Comparison of ENCODE assay signal across 8 cellular contexts in the genomic region with DNA sequence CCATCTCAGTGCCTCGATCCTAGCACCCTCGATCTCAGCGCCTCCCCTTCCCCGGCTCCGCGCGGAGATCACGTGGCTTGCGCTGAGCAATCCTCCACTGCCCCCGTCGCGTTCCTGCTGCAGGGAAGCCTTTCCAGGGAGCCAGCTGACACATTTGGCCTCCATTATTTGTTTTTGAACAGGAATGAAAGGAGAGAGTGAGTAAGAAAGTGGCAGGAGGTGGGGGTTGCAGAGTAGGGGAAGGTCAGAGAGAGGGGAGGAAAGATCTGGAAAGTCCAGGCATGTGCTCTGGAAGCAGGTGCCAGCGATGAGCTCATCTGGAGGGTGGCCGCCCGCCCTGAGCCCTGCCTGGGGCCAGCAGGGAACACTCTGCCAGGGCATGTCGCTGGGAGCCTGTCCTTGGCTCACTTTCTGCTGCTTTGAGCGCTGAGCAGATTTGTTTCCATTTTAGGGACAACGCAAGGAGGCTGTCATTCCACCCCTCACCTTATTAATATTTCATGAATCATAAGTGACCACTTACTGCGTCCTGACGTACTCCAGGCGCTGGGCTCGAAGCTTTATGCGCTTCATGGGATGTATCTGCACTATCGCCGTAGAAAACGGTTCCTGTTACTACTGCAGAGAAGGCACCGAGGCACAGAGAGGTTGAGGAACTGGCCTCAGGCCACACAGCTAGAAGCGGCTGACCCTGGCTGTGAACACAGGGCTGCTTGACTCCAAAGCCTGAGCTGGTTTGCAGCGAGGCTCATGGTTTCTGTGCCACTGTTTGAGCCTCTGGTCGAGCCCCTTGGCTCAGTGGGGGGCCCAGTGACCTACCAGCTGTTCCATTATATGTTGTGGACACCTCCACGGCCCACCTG.
DNase-seq lines count a peak whose midpoint lies in the region; ATAC-seq and TF ChIP-seq lines count a peak whose summit lies in the region.

No MANE protein-coding gene starts in this region.

- ATAC-seq in lung (ENCODE audit: insufficient read depth, low FRiP score) (peak; percentile 14), GM18867 (IDR thresholded peaks at IDR 0.05; ENCODE audit: unreplicated experiment) (no peak), HG03432 (IDR thresholded peaks at IDR 0.05; ENCODE audit: unreplicated experiment) (no peak)

- no peak for DNase-seq in T-helper 1 cell
- peak; percentile 82 for DNase-seq in dedifferentiated amniotic fluid mesenchymal stem cell (ENCODE audit: extremely low spot score)
- peak; percentile 74 for DNase-seq in lung (ENCODE audit: low spot score)
- DNase-seq in tibial artery, result peak; percentile 93 to 99
- no peak for DNase-seq in D341Med (ENCODE audit: low spot score)

- H3K4me1 ChIP-seq in lung (ENCODE audit: control insufficient read depth in 2 of 2, insufficient read depth in 2 of 2, low read length in 2 of 2), result peaks cover 5 to 66% of the 10 kb centered on the region in 2 donors
- H3K4me1 ChIP-seq in tibial artery, result peaks cover 10 to 98% (median 85%) of the 10 kb centered on the region in 4 donors

- H3K27ac ChIP-seq in lung (ENCODE audit: low read depth in 1 of 2, low read length in 1 of 2), result peak overlapping the region; percentile 61 to 81
- peak overlapping the region; percentile 82 to 87 for H3K27ac ChIP-seq in tibial artery

- 74 to 84% methylated on average over 31 of the region's 31 CpGs for WGBS in lung, 2 donors

- no peaks in the 10 kb centered on the region for H3K9me3 Mint-ChIP-seq in T-helper 1 cell treated with Interleukin-12 subunit alpha and Interleukin-12 subunit beta and Interleukin-4 antibody, amounts not matched to agents 30 μg/mL and 1 μg/mL, for 36 hours

- intact Hi-C loops in tibial artery (cut with DNase I; ENCODE audit: low total_unique reads), result no loop called here

- H3K27me3 ChIP-seq in lung (ENCODE audit: control insufficient read depth, insufficient read depth), result no peaks in the 10 kb centered on the region
- no peaks in the 10 kb centered on the region for H3K27me3 ChIP-seq in tibial artery

- H3K27ac Mint-ChIP-seq in T-helper 1 cell treated with Interleukin-12 subunit alpha and Interleukin-12 subunit beta and Interleukin-4 antibody, amounts not matched to agents 30 μg/mL and 1 μg/mL, for 36 hours, result peak overlapping the region; percentile 45

- no peaks in the 10 kb centered on the region for H3K27me3 Mint-ChIP-seq in T-helper 1 cell treated with Interleukin-12 subunit alpha and Interleukin-12 subunit beta and Interleukin-4 antibody, amounts not matched to agents 30 μg/mL and 1 μg/mL, for 36 hours (ENCODE audit: low read depth)

- TF ChIP-seq CTCF in lung (IDR thresholded peaks at IDR 0.05; ENCODE audit: control extremely low read depth, extremely low read depth) (no peak), tibial artery (IDR thresholded peaks at IDR 0.05) (no peak)

- H3K36me3 Mint-ChIP-seq in T-helper 1 cell treated with Interleukin-12 subunit alpha and Interleukin-12 subunit beta and Interleukin-4 antibody, amounts not matched to agents 30 μg/mL and 1 μg/mL, for 36 hours (ENCODE audit: low read depth), result peaks cover 20% of the 10 kb centered on the region

- H3K4me3 ChIP-seq in lung (no peak overlapping the region), tibial artery (peak overlapping the region; percentile 10 to 12)

- peaks cover 0 to 2% of the 10 kb centered on the region in 2 donors for H3K36me3 ChIP-seq in lung (ENCODE audit: control insufficient read depth in 2 of 2, insufficient read depth in 2 of 2, low read length in 2 of 2)
- H3K36me3 ChIP-seq in tibial artery, result no peaks in the 10 kb centered on the region

- H3K4me3 Mint-ChIP-seq in T-helper 1 cell treated with Interleukin-12 subunit alpha and Interleukin-12 subunit beta and Interleukin-4 antibody, amounts not matched to agents 30 μg/mL and 1 μg/mL, for 36 hours, result no peak overlapping the region

- peaks cover 56% of the 10 kb centered on the region for H3K4me1 Mint-ChIP-seq in T-helper 1 cell treated with Interleukin-12 subunit alpha and Interleukin-12 subunit beta and Interleukin-4 antibody, amounts not matched to agents 30 μg/mL and 1 μg/mL, for 36 hours (ENCODE audit: low read depth)

- H3K9me3 ChIP-seq in lung (ENCODE audit: control insufficient read depth in 2 of 2, insufficient read depth in 1 of 2, low read length in 1 of 2), result no peaks in the 10 kb centered on the region
- no peaks in the 10 kb centered on the region for H3K9me3 ChIP-seq in tibial artery

Comparison
In these comparisons a context has a peak if more than half of its experiments do, and no peak if none do; other contexts are left out.
1. DNase-seq: peak in dedifferentiated amniotic fluid mesenchymal stem cell (single experiment), lung (single experiment) and tibial artery (2 of 2); none in T-helper 1 cell (0 of 5) and D341Med (single experiment).